In the genomic region with DNA sequence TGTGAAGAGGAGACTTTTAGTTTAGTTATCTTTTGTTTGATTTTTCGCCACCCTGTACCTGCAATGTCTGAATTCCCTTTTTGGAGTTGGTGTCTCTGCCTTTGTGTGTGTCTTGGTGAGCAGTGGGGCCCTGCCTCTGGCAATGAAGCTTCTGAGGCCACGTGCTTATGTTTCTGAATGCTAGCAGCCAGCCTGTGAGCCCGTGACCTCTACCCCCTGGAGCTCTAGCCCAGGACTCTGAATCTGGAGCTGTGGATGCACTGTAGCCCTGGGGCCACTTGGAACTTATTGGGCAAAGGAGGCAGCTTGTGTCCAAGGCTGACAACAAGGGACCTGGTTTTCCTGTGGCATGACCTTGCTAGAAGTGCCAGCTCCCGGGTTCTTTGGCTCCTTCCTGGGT, we compare ENCODE assay signal across 27 cellular contexts. TPM values are rescaled to one million over a fixed set of nuclear protein-coding genes. Genes with fewer than 3 reads are reported as not detected.
"Had no signal": no experiment of that assay in that cellular context is flagged by ENCODE, and none has a peak within 500 bp of the region (broad histone marks: within the 10 kb centered on the region; RNA-seq: fewer than 3 reads in every experiment).

No MANE protein-coding gene starts in this region.

- H3K4me1 Mint-ChIP-seq: naive thymus-derived CD8-positive, alpha-beta T cell; stimulated activated effector memory CD8-positive, alpha-beta T cell treated with anti-CD3 and anti-CD28 coated beads, Interleukin-12 subunit alpha, Interleukin-12 subunit beta, amount 100 ng/mL, for 72 hours had no signal

- H3K36me3 Mint-ChIP-seq: activated naive CD8-positive, alpha-beta T cell; naive thymus-derived CD8-positive, alpha-beta T cell; neural progenitor cell; stimulated activated effector memory CD8-positive, alpha-beta T cell treated with anti-CD3 and anti-CD28 coated beads, Interleukin-12 subunit alpha, Interleukin-12 subunit beta, amount 100 ng/mL, for 72 hours; type B pancreatic cell had no signal

- H3K27ac ChIP-seq: neural progenitor cell, skin epidermis, thoracic aorta, uterus, VCaP had no signal

- H3K9me3 ChIP-seq: thoracic aorta, uterus had no signal

- H3K27ac Mint-ChIP-seq: activated naive CD8-positive, alpha-beta T cell; effector memory CD8-positive, alpha-beta T cell; naive thymus-derived CD8-positive, alpha-beta T cell; neural progenitor cell; stimulated activated effector memory CD8-positive, alpha-beta T cell treated with anti-CD3 and anti-CD28 coated beads, Interleukin-12 subunit alpha, Interleukin-12 subunit beta, amount 100 ng/mL, for 72 hours; stimulated activated naive CD8-positive, alpha-beta T cell treated with anti-CD3 and anti-CD28 coated beads, Interleukin-15, Interleukin-2, amounts not matched to agents 100 ng/mL and 50 ng/mL, for 24 hours; type B pancreatic cell had no signal

- H3K4me1 ChIP-seq: uterus had no signal

- H3K9me3 Mint-ChIP-seq: naive thymus-derived CD8-positive, alpha-beta T cell; neural progenitor cell; stimulated activated effector memory CD8-positive, alpha-beta T cell treated with anti-CD3 and anti-CD28 coated beads, Interleukin-12 subunit alpha, Interleukin-12 subunit beta, amount 100 ng/mL, for 72 hours; stimulated activated naive CD8-positive, alpha-beta T cell treated with anti-CD3 and anti-CD28 coated beads, Interleukin-15, Interleukin-2, amounts not matched to agents 100 ng/mL and 50 ng/mL, for 24 hours; type B pancreatic cell had no signal

- H3K36me3 ChIP-seq: neural progenitor cell, thoracic aorta, uterus had no signal

- H3K27me3 Mint-ChIP-seq: type B pancreatic cell had no signal

- H3K4me3 Mint-ChIP-seq: activated naive CD8-positive, alpha-beta T cell; effector memory CD8-positive, alpha-beta T cell; naive thymus-derived CD8-positive, alpha-beta T cell; neural progenitor cell; stimulated activated effector memory CD8-positive, alpha-beta T cell treated with anti-CD3 and anti-CD28 coated beads, Interleukin-12 subunit alpha, Interleukin-12 subunit beta, amount 100 ng/mL, for 72 hours; stimulated activated naive CD8-positive, alpha-beta T cell treated with anti-CD3 and anti-CD28 coated beads, Interleukin-15, Interleukin-2, amounts not matched to agents 100 ng/mL and 50 ng/mL, for 24 hours; type B pancreatic cell had no signal

- ATAC-seq: activated CD4-positive, CD25-positive, alpha-beta regulatory T cell treated with anti-CD3 and anti-CD28 coated beads, Interleukin-2, amount 50 U/mL, for 24 hours; effector memory CD8-positive, alpha-beta T cell; naive thymus-derived CD8-positive, alpha-beta T cell; sciatic nerve; stimulated activated effector memory CD8-positive, alpha-beta T cell treated with anti-CD3 and anti-CD28 coated beads, Interleukin-12 subunit alpha, Interleukin-12 subunit beta, amount 100 ng/mL, for 72 hours had no signal

- DNase-seq: activated CD4-positive, alpha-beta T cell treated with anti-CD3 and anti-CD28 coated beads for 48 hours; activated CD4-positive, alpha-beta T cell treated with anti-CD3 and anti-CD28 coated beads, Interleukin-2, amount 50 U/mL, for 48 hours; activated CD8-positive, alpha-beta memory T cell treated with anti-CD3 and anti-CD28 coated beads for 24 hours; activated effector memory CD4-positive, alpha-beta T cell treated with Interleukin-2 at 50 U/mL for 16 hours; activated naive CD4-positive, alpha-beta T cell treated with Interleukin-2 at 50 U/mL for 16 hours; anterior cingulate cortex; cortex of kidney; effector memory CD8-positive, alpha-beta T cell; head of caudate nucleus; naive thymus-derived CD8-positive, alpha-beta T cell; posterior cingulate gyrus; stimulated activated CD4-positive, alpha-beta T cell treated with anti-CD3 and anti-CD28 coated beads, Interleukin-12 subunit alpha, Interleukin-12 subunit beta, amount 100 ng/mL, for 4 hours; stimulated activated CD4-positive, alpha-beta T cell treated with anti-CD3 and anti-CD28 coated beads, Interleukin-4, amount 100 ng/mL, for 24 hours; T-helper 1 cell; uterus had no signal

- H3K4me3 ChIP-seq: neural progenitor cell, skin epidermis, thoracic aorta, uterus had no signal

- H3K27me3 ChIP-seq: neural progenitor cell, uterus had no signal

RNA-seq across cellular contexts. Expression of a gene that starts 19.4 kb away (rescaled TPM):
- total RNA-seq: fibroblast of lung; fibroblast of villous mesenchyme; naive thymus-derived CD8-positive, alpha-beta T cell had no signal
